1 cellular context compared by ENCODE assay signal in genomic region chr12:94954029-94954685, GRCh38.
A peak's percentile ranks its signal among the peaks of the same experiment; 100 is the strongest.
TF ChIP-seq lines count a peak whose summit lies in the region.

No MANE protein-coding gene starts in this region.

TF ChIP-seq in HEK293, 187 proteins besides CTCF, POLR2A, EP300 and RAD21 (continued from another document):
- TF ChIP-seq KLF17 (tag by site-specific recombination; IDR thresholded peaks at IDR 0.05) (peak; percentile 44; the same call in 1 of the 2 replicates), ZNF23 (tag by site-specific recombination; IDR thresholded peaks at IDR 0.05; ENCODE audit: borderline replicate concordance) (peak; percentile 98), ZNF677 (tag by site-specific recombination; IDR thresholded peaks at IDR 0.05) (no peak), EGR2 (tag by site-specific recombination; IDR thresholded peaks at IDR 0.05; ENCODE audit: low read depth) (no peak), SP7 (tag by site-specific recombination; IDR thresholded peaks at IDR 0.05) (peak; percentile 32; the same call in 1 of the 2 replicates), ZNF626 (tag by site-specific recombination; IDR thresholded peaks at IDR 0.05) (no peak), PRDM1 (tag by site-specific recombination; IDR thresholded peaks at IDR 0.05) (no peak), ZFP41 (tag by site-specific recombination; IDR thresholded peaks at IDR 0.05; ENCODE audit: borderline replicate concordance) (no peak), ZNF660 (tag by site-specific recombination; IDR thresholded peaks at IDR 0.05) (no peak), HOXC10 (CRISPR knock-in tag; IDR thresholded peaks at IDR 0.05) (no peak), ZNF610 (tag by site-specific recombination; IDR thresholded peaks at IDR 0.05; ENCODE audit: borderline replicate concordance) (no peak), SALL2 (tag by site-specific recombination; IDR thresholded peaks at IDR 0.05; ENCODE audit: borderline replicate concordance) (no peak), FEZF1 (tag by site-specific recombination; IDR thresholded peaks at IDR 0.05) (peak; percentile 75), ZNF629 (tag by site-specific recombination; IDR thresholded peaks at IDR 0.05) (peak; percentile 37), ZNF76 (tag by site-specific recombination; IDR thresholded peaks at IDR 0.05; ENCODE audit: borderline replicate concordance, low read depth) (no peak), ZBTB7A (tag by site-specific recombination; IDR thresholded peaks at IDR 0.05; ENCODE audit: low read depth) (no peak), KLF1 (tag by site-specific recombination; IDR thresholded peaks at IDR 0.05) (peak; percentile 69; the same call in 1 of the 2 replicates), ZNF2 (tag by site-specific recombination; IDR thresholded peaks at IDR 0.05) (no peak), ZBTB17 (tag by site-specific recombination; IDR thresholded peaks at IDR 0.05) (peak; percentile 64), ZNF18 (tag by site-specific recombination; IDR thresholded peaks at IDR 0.05) (no peak), ZNF530 (tag by site-specific recombination; IDR thresholded peaks at IDR 0.05; ENCODE audit: low read depth) (no peak), RBAK (tag by site-specific recombination; IDR thresholded peaks at IDR 0.05) (no peak), SP3 (tag by site-specific recombination; IDR thresholded peaks at IDR 0.05) (no peak)
